9 cellular contexts compared by ENCODE assay signal in the genomic region with DNA sequence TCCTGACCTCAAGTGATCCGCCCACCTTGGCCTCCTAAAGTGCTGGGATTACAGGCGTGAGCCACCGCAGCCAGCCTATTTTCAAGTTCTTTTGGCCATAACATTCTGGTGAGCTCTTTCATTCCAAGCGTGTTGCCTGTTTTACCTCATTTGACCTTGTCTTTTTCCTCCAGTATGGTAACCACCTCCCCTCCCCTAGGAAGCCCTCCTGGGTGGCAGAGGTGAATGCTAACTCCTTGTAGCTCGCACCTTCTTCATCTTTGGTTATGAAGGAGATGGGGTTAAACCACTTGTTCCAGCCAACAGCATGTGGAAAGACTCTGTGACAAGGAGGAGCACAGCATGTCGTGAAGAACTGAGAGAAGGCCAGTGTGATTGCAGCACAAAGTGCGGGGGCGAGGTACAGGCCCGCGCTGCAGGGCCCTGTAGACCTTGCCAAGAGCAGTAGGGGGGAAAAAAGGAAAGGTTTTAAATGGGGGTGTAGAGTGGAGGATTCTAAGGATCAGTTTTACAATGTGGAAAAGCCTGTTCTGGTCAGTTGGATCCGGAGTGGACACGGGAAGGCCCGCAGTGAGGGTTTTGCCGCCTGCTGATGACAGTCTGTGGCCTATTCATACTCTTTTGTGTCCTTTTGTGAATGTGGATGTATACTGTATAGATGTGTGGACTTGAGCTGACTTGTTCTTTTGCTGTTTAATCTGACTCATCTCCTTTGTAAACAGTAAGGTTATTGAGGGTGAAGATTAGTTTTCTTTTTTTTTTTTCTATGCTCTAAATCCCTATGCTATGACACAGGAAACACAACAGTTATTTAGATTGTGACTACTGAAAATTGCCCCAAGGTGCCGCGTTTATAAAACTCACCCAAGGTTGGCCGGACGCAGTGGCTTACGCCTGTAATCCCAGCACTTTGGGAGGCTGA. TPM values are rescaled to one million over a fixed set of nuclear protein-coding genes. Genes with fewer than 3 reads are reported as not detected.
DNase-seq lines count a peak whose midpoint lies in the region; ATAC-seq and TF ChIP-seq lines count a peak whose summit lies in the region.
"Had no signal": no experiment of that assay in that cellular context is flagged by ENCODE, and none has a peak within 500 bp of the region (broad histone marks: within the 10 kb centered on the region; RNA-seq: fewer than 3 reads in every experiment).

No MANE protein-coding gene starts in this region.

- ATAC-seq in HG02870 (IDR thresholded peaks at IDR 0.05; ENCODE audit: unreplicated experiment) (no peak), HG02981 (IDR thresholded peaks at IDR 0.05; ENCODE audit: unreplicated experiment) (no peak), HG03432 (IDR thresholded peaks at IDR 0.05; ENCODE audit: unreplicated experiment) (no peak)

- no peaks in the 10 kb centered on the region for H4K20me1 ChIP-seq in PC-9 (ENCODE audit: insufficient read depth)
- H4K20me1 ChIP-seq in fibroblast of lung (ENCODE audit: control insufficient read depth, extremely low read depth, insufficient read depth, low read length) = no peaks in the 10 kb centered on the region

- H3K4me1 ChIP-seq in PC-9 (replicated peaks; ENCODE audit: insufficient read depth) (peaks cover 8% of the 10 kb centered on the region), fibroblast of lung (ENCODE audit: control insufficient read depth, extremely low read depth, insufficient read depth, low read length) (peaks cover 5% of the 10 kb centered on the region), prostate gland (replicated peaks) (peaks cover 10% of the 10 kb centered on the region)

- H3K27ac ChIP-seq in PC-9 = peak overlapping the region; percentile 70
- peak overlapping the region; percentile 77 for H3K27ac ChIP-seq in fibroblast of lung (ENCODE audit: insufficient read depth, low read length)
- H3K27ac ChIP-seq in prostate gland = peak overlapping the region; percentile 79 to 82

- no peaks in the 10 kb centered on the region for H3K9me3 Mint-ChIP-seq in Calu3 (ENCODE audit: low read depth, unreplicated experiment)

- CTCF ChIA-PET in Calu3 (lab: Charles Lee) (interaction anchor here (0.7 to 2.1 kb wide), 3 partner anchors 27 to 315 kb away, joined by 3 to 6 read pairs (median 4); a partner anchor contains a TSS), PC-9 (lab: Charles Lee) (interaction anchor here (0.5 to 1.3 kb wide), 4 partner anchors 17 to 1234 kb away, joined by 3 to 10 read pairs (median 7); a partner anchor contains a TSS)

- WGBS in prostate gland = 19% methylated on average over 19 of the region's 19 CpGs

- no peaks in the 10 kb centered on the region for H3K9me2 ChIP-seq in PC-9 (ENCODE audit: insufficient read depth)

- H3K9me3 ChIP-seq in PC-9 (ENCODE audit: insufficient read depth, low read depth) (no peaks in the 10 kb centered on the region), fibroblast of lung (ENCODE audit: control insufficient read depth, insufficient read depth, low read depth, low read length) (no peaks in the 10 kb centered on the region), prostate gland (no peaks in the 10 kb centered on the region)

- POLR2A ChIA-PET in PC-9 (lab: Charles Lee; ENCODE audit: unreplicated experiment) = interaction anchor here (0.6 to 0.8 kb wide), 4 partner anchors 9 to 85 kb away, joined by 3 to 9 read pairs (median 6); a partner anchor contains a TSS

- TF ChIP-seq POLR2A in prostate gland (IDR thresholded peaks at IDR 0.05) = no peak

- H3K36me3 ChIP-seq in PC-9 (ENCODE audit: low read depth) = no peaks in the 10 kb centered on the region
- H3K36me3 ChIP-seq in fibroblast of lung (ENCODE audit: control insufficient read depth, insufficient read depth, low read length) = no peaks in the 10 kb centered on the region
- no peaks in the 10 kb centered on the region for H3K36me3 ChIP-seq in prostate gland

- BruUV-seq in Calu3 (replicated peaks; lab: Mats Ljungman, UMichigan) (no TSS peak), PC-9 (replicated peaks; lab: Mats Ljungman, UMichigan) (no TSS peak)

- H3K4me1 Mint-ChIP-seq in Calu3 (ENCODE audit: low read depth, unreplicated experiment) = peaks cover 10% of the 10 kb centered on the region

- H3K9ac ChIP-seq in fibroblast of lung (ENCODE audit: insufficient read depth, low read length) = no peak overlapping the region

- no peaks in the 10 kb centered on the region for H3K36me3 Mint-ChIP-seq in Calu3 (ENCODE audit: insufficient read depth, unreplicated experiment)

- DNase-seq in Calu3 (peak; percentile 21), PC-9 (peak; percentile 71 to 95), fibroblast of lung (ENCODE audit: low read depth in 2 of 2) (peak; percentile 75 to 92), prostate gland (ENCODE audit: low spot score) (peak; percentile 48), NAMALWA (ENCODE audit: low spot score) (no peak)
- DNase-seq: erythroblast had no signal

- H3K4me2 ChIP-seq in PC-9 (peak overlapping the region; percentile 59), fibroblast of lung (ENCODE audit: extremely low read depth, insufficient read depth, low read length) (peak overlapping the region; percentile 72)

- peak overlapping the region; percentile 51 for H3K27ac Mint-ChIP-seq in Calu3 (ENCODE audit: unreplicated experiment)

- H3K27me3 ChIP-seq in PC-9 (ENCODE audit: insufficient read depth, low read depth) = no peaks in the 10 kb centered on the region
- H3K27me3 ChIP-seq in fibroblast of lung (ENCODE audit: control insufficient read depth, insufficient read depth, low read length) = no peaks in the 10 kb centered on the region
- H3K27me3 ChIP-seq in prostate gland (replicated peaks; ENCODE audit: insufficient read depth) = no peaks in the 10 kb centered on the region

- TF ChIP-seq CTCF in Calu3 (IDR thresholded peaks at IDR 0.05; ENCODE audit: unreplicated experiment) = no peak
- no peak for TF ChIP-seq CTCF in PC-9 (conservative IDR thresholded peaks at IDR 0.05)
- TF ChIP-seq CTCF in fibroblast of lung (conservative IDR thresholded peaks at IDR 0.05 in 1 of 2, IDR thresholded peaks at IDR 0.05 in 1 of 2; ENCODE audit: low read depth in 1 of 2, low read length in 2 of 2) = no peak
- TF ChIP-seq CTCF in prostate gland (IDR thresholded peaks at IDR 0.05) = peak in 1 of 4 experiments; percentile 9

- intact Hi-C loops in Calu3 (cut with micrococcal nuclease; ENCODE audit: unreplicated experiment) = no loop called here
- intact Hi-C loops in PC-9 (cut with micrococcal nuclease; ENCODE audit: unreplicated experiment) = loop anchor here (1.0 kb wide), 2 partner anchors 9 to 26 kb away; no protein-coding TSS in a partner anchor
- intact Hi-C loops in prostate gland (cut with DNase I) = no loop called here

- peaks cover 14% of the 10 kb centered on the region; the same call in 1 of the 2 replicates for H3K79me2 ChIP-seq in PC-9 (ENCODE audit: low read depth)
- H3K79me2 ChIP-seq in fibroblast of lung (ENCODE audit: control insufficient read depth, insufficient read depth, low read length) = no peaks in the 10 kb centered on the region

- H3K4me3 ChIP-seq in PC-9 (no peak overlapping the region), fibroblast of lung (replicated peaks in 1 of 4; ENCODE audit: control extremely low read depth in 1 of 4, insufficient read depth in 1 of 4, low read depth in 3 of 4, low read length in 4 of 4) (no peak overlapping the region), prostate gland (no peak overlapping the region)

- H3F3A ChIP-seq in PC-9 (ENCODE audit: insufficient read depth, low read depth) = peaks cover 20% of the 10 kb centered on the region

- peak overlapping the region; percentile 4 for H3K4me3 Mint-ChIP-seq in Calu3 (ENCODE audit: low read depth, unreplicated experiment)

- H2AFZ ChIP-seq in PC-9 (no peak overlapping the region), fibroblast of lung (ENCODE audit: low read length) (peak overlapping the region; percentile 20)

- no peaks in the 10 kb centered on the region for H3K27me3 Mint-ChIP-seq in Calu3 (ENCODE audit: unreplicated experiment)

RNA-seq across cellular contexts. Expression of a gene that starts 7.5 kb away (rescaled TPM):
- 5.8 and 6.1 TPM in 2 replicates for total RNA-seq in Calu3 (2022)
- 12.2 and 14.0 TPM in 2 replicates for total RNA-seq in PC-9 (2021)
- 31.5 and 32.6 TPM in 2 replicates for total RNA-seq in fibroblast of lung
- 10.7 and 11.9 TPM in 2 replicates for polyA plus RNA-seq in fibroblast of lung
- polyA plus RNA-seq in fibroblast of lung (2012) = 8.1 and 8.7 TPM in 2 replicates
- 5.2 and 5.3 TPM in 2 replicates for polyA minus RNA-seq in fibroblast of lung (ENCODE audit: low replicate concordance)
- total RNA-seq in prostate gland = 10 to 100 TPM; 25.3 to 29.5 TPM

RNA-seq across cellular contexts. Expression of a gene that starts 33.1 kb away (rescaled TPM):
- total RNA-seq in Calu3 (2022) (126 TPM in 2 replicates), PC-9 (2021) (149 and 198 TPM in 2 replicates), fibroblast of lung (59.1 and 62.1 TPM in 2 replicates), prostate gland (10 to 100 TPM; 85.8 to 88.1 TPM)
- polyA plus RNA-seq in fibroblast of lung = 141 and 186 TPM in 2 replicates
- polyA plus RNA-seq in fibroblast of lung (2012) = 98.3 and 135 TPM in 2 replicates
- polyA minus RNA-seq in fibroblast of lung (ENCODE audit: low replicate concordance) = 33.7 and 76.0 TPM in 2 replicates

RNA-seq across cellular contexts. Expression of a gene that starts 47.4 kb away (rescaled TPM):
- 1.5 and 2.7 TPM in 2 replicates for total RNA-seq in Calu3 (2022)
- total RNA-seq in PC-9 (2021) = 2.7 and 3.5 TPM in 2 replicates
- total RNA-seq in fibroblast of lung = 37.5 and 44.6 TPM in 2 replicates
- 11.9 and 12.3 TPM in 2 replicates for polyA plus RNA-seq in fibroblast of lung
- polyA plus RNA-seq in fibroblast of lung (2012) = 11.5 and 14.6 TPM in 2 replicates
- polyA minus RNA-seq in fibroblast of lung (ENCODE audit: low replicate concordance) = 6.3 and 7.0 TPM in 2 replicates
- 100 to 1,000 TPM in 1 of 2 donors, 10 to 100 TPM in 1; 65.2 to 115 TPM for total RNA-seq in prostate gland
